ENCODE assay signal across 19 cellular contexts in genomic region chr1:177023710-177024109, GRCh38.
"Had no signal": no experiment of that assay in that cellular context is flagged by ENCODE, and none has a peak within 500 bp of the region (broad histone marks: within the 10 kb centered on the region; RNA-seq: fewer than 3 reads in every experiment).

No MANE protein-coding gene starts in this region.

- H3K27ac ChIP-seq: hepatocyte, neural progenitor cell, testis, vagina, WERI-Rb-1 had no signal

- ATAC-seq: esophagus mucosa; left lobe of liver; naive thymus-derived CD8-positive, alpha-beta T cell; stimulated activated naive B cell treated with anti-CD40 and anti-IgM and Interleukin-4, amounts not matched to agents 10 μg/mL and 1 μg/mL and 100 μg/mL, for 72 hours had no signal

- DNase-seq: activated gamma-delta T cell treated with Interleukin-2 at 50 U/mL for 16 hours; activated T-cell treated with anti-CD3 and anti-CD28 coated beads, Interleukin-2, amount 50 U/mL, for 1 hour; effector CD8-positive, alpha-beta T cell; glutamatergic neuron; immature natural killer cell; naive thymus-derived CD8-positive, alpha-beta T cell; retina; stimulated activated CD4-positive, alpha-beta T cell treated with anti-CD3 and anti-CD28 coated beads, Interleukin-2, amount 100 ng/mL, for 48 hours; stimulated activated CD8-positive, alpha-beta memory T cell treated with anti-CD3 and anti-CD28 coated beads, Interleukin-4, amount 100 ng/mL, for 48 hours; stimulated activated naive B cell treated with anti-CD40 and anti-IgM and Interleukin-4, amounts not matched to agents 10 μg/mL and 1 μg/mL and 100 μg/mL, for 72 hours; testis; WERI-Rb-1 had no signal

- FAIRE-seq: frontal cortex, TTC549 had no signal
